ENCODE assay signal across 11 cellular contexts in the genomic region with DNA sequence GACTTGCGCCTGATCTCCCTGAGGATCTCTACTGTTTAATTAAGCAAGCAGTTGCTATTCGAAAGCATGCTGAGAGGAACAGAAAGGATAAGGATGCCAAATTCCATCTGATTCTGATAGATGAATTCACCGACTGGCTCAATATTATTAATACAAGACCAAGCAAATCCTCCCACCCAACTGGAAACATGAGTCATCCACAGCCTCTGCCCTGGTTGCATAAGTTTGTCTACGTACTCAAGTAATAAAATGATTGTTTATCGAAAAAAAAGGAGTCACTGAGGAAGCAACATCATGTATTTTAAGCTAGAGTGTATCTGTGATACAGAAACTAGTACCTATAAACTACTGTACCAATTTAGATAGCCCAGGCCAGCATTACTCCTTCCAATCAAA. TPM values are rescaled to one million over a fixed set of nuclear protein-coding genes. Genes with fewer than 3 reads are reported as not detected.
DNase-seq lines count a peak whose midpoint lies in the region; ATAC-seq, FAIRE-seq and TF ChIP-seq lines count a peak whose summit lies in the region.
"Had no signal": no experiment of that assay in that cellular context is flagged by ENCODE, and none has a peak within 500 bp of the region (broad histone marks: within the 10 kb centered on the region; RNA-seq: fewer than 3 reads in every experiment).

No MANE protein-coding gene starts in this region.

- BruUV-seq in mammary epithelial cell (replicated peaks; lab: Mats Ljungman, UMichigan) = no TSS peak

- H3K27me3 ChIP-seq in AG04450 (ENCODE audit: control insufficient read depth, insufficient read depth, low read length) = no peaks in the 10 kb centered on the region
- no peaks in the 10 kb centered on the region for H3K27me3 ChIP-seq in mammary epithelial cell (ENCODE audit: insufficient read depth, low read length)
- H3K27me3 ChIP-seq: SJSA1 had no signal

- DNase-seq in AG04450 (ENCODE audit: low read depth, low spot score) (peak; percentile 55), HTR-8/SVneo (ENCODE audit: insufficient read length, low spot score) (peak; percentile 55), mammary epithelial cell (peak; percentile 82), lung microvascular endothelial cell (ENCODE audit: low read depth in 2 of 2) (peak; percentile 68 to 85), GM10266 (ENCODE audit: extremely low spot score) (no peak), retina (no peak), NCI-H187 (lab: John Stamatoyannopoulos, UW) (no peak)
- DNase-seq: activated naive CD4-positive, alpha-beta T cell treated with anti-CD3 and anti-CD28 coated beads for 36 hours; DND-41 had no signal

- TF ChIP-seq CTCF in AG04450 (IDR thresholded peaks at IDR 0.05; ENCODE audit: low read depth, low read length) (no peak), mammary epithelial cell (conservative IDR thresholded peaks at IDR 0.05 in 1 of 2, IDR thresholded peaks at IDR 0.05 in 1 of 2; ENCODE audit: extremely low read depth in 1 of 2, insufficient read depth in 1 of 2, low read depth in 1 of 2, low read length in 2 of 2) (no peak), GM10266 (IDR thresholded peaks at IDR 0.05; ENCODE audit: control insufficient read depth, insufficient read depth, low read depth, missing control alignments) (no peak)

- intact Hi-C loops in mammary epithelial cell (cut with micrococcal nuclease) = loop anchor here (5.0 kb wide), 1 partner anchor 74 kb away; no protein-coding TSS in a partner anchor

- peak overlapping the region; percentile 47 for H2AFZ ChIP-seq in mammary epithelial cell (ENCODE audit: low read depth, low read length)

- no peaks in the 10 kb centered on the region for H3K36me3 ChIP-seq in mammary epithelial cell (ENCODE audit: insufficient read depth, low read length)
- H3K36me3 ChIP-seq: SJSA1 had no signal

- H3K4me3 ChIP-seq in AG04450 (ENCODE audit: low read depth, low read length) (no peak overlapping the region), mammary epithelial cell (replicated peaks in 1 of 3; ENCODE audit: insufficient read depth in 1 of 3, low read depth in 2 of 3, low read length in 3 of 3) (peak overlapping the region; percentile 4 to 25 (median 24))
- H3K4me3 ChIP-seq: SJSA1 had no signal

- CTCF ChIA-PET in AG04450 (lab: Charles Lee) = interaction anchor here (0.7 to 3.9 kb wide), 3 partner anchors 26 to 98 kb away, joined by 5 to 30 read pairs (median 6); partner anchors contain the start of gene ATAD2B
- CTCF ChIA-PET in mammary epithelial cell (lab: Charles Lee; ENCODE audit: low non-redundant PET) = no interaction called here

- FAIRE-seq in HTR-8/SVneo (lab: Jason Lieb, UNC) = peak; percentile 48

- no peak for ATAC-seq in GM18511 (IDR thresholded peaks at IDR 0.05; ENCODE audit: unreplicated experiment)

- peaks cover 59% of the 10 kb centered on the region for H3K79me2 ChIP-seq in mammary epithelial cell (ENCODE audit: insufficient read depth, low read length)

- H3K4me1 ChIP-seq in mammary epithelial cell (ENCODE audit: insufficient read depth, low read length) = peaks cover 37% of the 10 kb centered on the region

- H3K27ac ChIP-seq in AG04450 (ENCODE audit: low read depth, low read length) = peak overlapping the region; percentile 59
- peak overlapping the region; percentile 82 for H3K27ac ChIP-seq in mammary epithelial cell (ENCODE audit: insufficient read depth, low read depth, low read length)
- H3K27ac ChIP-seq: SJSA1 had no signal

- H3K4me2 ChIP-seq in mammary epithelial cell (ENCODE audit: insufficient read depth, low read depth, low read length) = peak overlapping the region; percentile 85

- H3K9ac ChIP-seq in mammary epithelial cell (ENCODE audit: insufficient read depth, low read length) = peak overlapping the region; percentile 66

- POLR2A ChIA-PET in AG04450 (lab: Yijun Ruan, JAX) = interaction anchor here (0.9 kb wide), 1 partner anchor 26 kb away, joined by 8 read pairs; the partner anchor contains the start of gene ATAD2B

- in situ Hi-C loops in mammary epithelial cell (cut with MboI; ENCODE audit: low sequenced_read_pairs in 2 of 2) = no loop called here

- dilution Hi-C loops in mammary epithelial cell (cut with HindIII; ENCODE audit: low sequenced_read_pairs) = no loop called here

- 9% methylated on average over 5 of the region's 5 CpGs for WGBS in mammary epithelial cell (ENCODE audit: low coverage, missing lambda C conversion rate)

- no peaks in the 10 kb centered on the region for H3K9me3 ChIP-seq in AG04450 (ENCODE audit: control insufficient read depth, insufficient read depth, low read length)
- H3K9me3 ChIP-seq in mammary epithelial cell (replicated peaks; ENCODE audit: insufficient read depth, low read length) = no peaks in the 10 kb centered on the region
- H3K9me3 ChIP-seq: SJSA1 had no signal

- H4K20me1 ChIP-seq in mammary epithelial cell (ENCODE audit: insufficient read depth, low read length) = peaks cover 2% of the 10 kb centered on the region

RNA-seq across cellular contexts. Expression of gene ATAD2B, which starts 26.0 kb away (rescaled TPM):
- polyA plus RNA-seq in AG04450 (2011; rRNA removed) (4.5 and 6.0 TPM in 2 replicates), mammary epithelial cell (1.5 TPM)
- 8.6 and 12.3 TPM in 2 replicates for polyA minus RNA-seq in AG04450 (2011; rRNA and poly(A)+ RNA removed)
- total RNA-seq in mammary epithelial cell (10 to 100 TPM; 14.0 to 16.4 TPM), lung microvascular endothelial cell (8.1 and 10.7 TPM in 2 replicates)
- polyA minus RNA-seq in mammary epithelial cell = 0.52 TPM

RNA-seq across cellular contexts. Expression of gene UBXN2A, which starts 39.3 kb away (rescaled TPM):
- polyA plus RNA-seq in AG04450 (2011; rRNA removed) = 9.0 and 13.1 TPM in 2 replicates
- polyA minus RNA-seq in AG04450 (2011; rRNA and poly(A)+ RNA removed) = 4.2 and 5.0 TPM in 2 replicates
- total RNA-seq in mammary epithelial cell = 10 to 100 TPM; 18.7 to 19.1 TPM
- polyA plus RNA-seq in mammary epithelial cell = 7.9 TPM
- 7.5 TPM for polyA minus RNA-seq in mammary epithelial cell
- total RNA-seq in lung microvascular endothelial cell = 7.4 and 9.5 TPM in 2 replicates

Comparison
In these comparisons a context has a peak if more than half of its experiments do, and no peak if none do; other contexts are left out.
1. DNase-seq: peak in AG04450 (single experiment), HTR-8/SVneo (single experiment), mammary epithelial cell (single experiment) and lung microvascular endothelial cell (2 of 2); none in GM10266 (single experiment), retina (single experiment) and NCI-H187 (0 of 2).